Comparison of ENCODE assay signal across 1 cellular context in the genomic region with DNA sequence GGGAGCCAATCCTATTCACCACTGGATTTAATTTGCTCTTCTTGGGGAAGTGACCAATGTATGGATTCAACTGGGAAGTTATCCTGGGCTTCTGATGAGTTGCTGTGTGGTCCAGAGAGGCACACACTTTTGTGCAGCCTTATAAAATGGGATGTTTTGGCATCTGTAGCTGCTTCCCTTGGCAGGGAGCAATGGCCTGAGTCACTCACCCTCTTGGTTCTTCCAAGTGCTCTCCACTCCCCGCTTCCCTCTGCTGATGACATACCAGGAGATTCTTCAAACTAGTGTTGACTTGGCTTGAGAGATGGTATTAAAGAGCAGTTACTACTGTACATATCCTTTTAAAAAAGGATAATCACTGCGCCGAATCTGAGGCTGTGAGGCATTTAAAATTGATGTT.
TF ChIP-seq lines count a peak whose summit lies in the region.

No MANE protein-coding gene starts in this region.

TF ChIP-seq in GM23338, 12 proteins besides CTCF, POLR2A, EP300 and RAD21 (continued from another document):
- TF ChIP-seq, protein P1, sequence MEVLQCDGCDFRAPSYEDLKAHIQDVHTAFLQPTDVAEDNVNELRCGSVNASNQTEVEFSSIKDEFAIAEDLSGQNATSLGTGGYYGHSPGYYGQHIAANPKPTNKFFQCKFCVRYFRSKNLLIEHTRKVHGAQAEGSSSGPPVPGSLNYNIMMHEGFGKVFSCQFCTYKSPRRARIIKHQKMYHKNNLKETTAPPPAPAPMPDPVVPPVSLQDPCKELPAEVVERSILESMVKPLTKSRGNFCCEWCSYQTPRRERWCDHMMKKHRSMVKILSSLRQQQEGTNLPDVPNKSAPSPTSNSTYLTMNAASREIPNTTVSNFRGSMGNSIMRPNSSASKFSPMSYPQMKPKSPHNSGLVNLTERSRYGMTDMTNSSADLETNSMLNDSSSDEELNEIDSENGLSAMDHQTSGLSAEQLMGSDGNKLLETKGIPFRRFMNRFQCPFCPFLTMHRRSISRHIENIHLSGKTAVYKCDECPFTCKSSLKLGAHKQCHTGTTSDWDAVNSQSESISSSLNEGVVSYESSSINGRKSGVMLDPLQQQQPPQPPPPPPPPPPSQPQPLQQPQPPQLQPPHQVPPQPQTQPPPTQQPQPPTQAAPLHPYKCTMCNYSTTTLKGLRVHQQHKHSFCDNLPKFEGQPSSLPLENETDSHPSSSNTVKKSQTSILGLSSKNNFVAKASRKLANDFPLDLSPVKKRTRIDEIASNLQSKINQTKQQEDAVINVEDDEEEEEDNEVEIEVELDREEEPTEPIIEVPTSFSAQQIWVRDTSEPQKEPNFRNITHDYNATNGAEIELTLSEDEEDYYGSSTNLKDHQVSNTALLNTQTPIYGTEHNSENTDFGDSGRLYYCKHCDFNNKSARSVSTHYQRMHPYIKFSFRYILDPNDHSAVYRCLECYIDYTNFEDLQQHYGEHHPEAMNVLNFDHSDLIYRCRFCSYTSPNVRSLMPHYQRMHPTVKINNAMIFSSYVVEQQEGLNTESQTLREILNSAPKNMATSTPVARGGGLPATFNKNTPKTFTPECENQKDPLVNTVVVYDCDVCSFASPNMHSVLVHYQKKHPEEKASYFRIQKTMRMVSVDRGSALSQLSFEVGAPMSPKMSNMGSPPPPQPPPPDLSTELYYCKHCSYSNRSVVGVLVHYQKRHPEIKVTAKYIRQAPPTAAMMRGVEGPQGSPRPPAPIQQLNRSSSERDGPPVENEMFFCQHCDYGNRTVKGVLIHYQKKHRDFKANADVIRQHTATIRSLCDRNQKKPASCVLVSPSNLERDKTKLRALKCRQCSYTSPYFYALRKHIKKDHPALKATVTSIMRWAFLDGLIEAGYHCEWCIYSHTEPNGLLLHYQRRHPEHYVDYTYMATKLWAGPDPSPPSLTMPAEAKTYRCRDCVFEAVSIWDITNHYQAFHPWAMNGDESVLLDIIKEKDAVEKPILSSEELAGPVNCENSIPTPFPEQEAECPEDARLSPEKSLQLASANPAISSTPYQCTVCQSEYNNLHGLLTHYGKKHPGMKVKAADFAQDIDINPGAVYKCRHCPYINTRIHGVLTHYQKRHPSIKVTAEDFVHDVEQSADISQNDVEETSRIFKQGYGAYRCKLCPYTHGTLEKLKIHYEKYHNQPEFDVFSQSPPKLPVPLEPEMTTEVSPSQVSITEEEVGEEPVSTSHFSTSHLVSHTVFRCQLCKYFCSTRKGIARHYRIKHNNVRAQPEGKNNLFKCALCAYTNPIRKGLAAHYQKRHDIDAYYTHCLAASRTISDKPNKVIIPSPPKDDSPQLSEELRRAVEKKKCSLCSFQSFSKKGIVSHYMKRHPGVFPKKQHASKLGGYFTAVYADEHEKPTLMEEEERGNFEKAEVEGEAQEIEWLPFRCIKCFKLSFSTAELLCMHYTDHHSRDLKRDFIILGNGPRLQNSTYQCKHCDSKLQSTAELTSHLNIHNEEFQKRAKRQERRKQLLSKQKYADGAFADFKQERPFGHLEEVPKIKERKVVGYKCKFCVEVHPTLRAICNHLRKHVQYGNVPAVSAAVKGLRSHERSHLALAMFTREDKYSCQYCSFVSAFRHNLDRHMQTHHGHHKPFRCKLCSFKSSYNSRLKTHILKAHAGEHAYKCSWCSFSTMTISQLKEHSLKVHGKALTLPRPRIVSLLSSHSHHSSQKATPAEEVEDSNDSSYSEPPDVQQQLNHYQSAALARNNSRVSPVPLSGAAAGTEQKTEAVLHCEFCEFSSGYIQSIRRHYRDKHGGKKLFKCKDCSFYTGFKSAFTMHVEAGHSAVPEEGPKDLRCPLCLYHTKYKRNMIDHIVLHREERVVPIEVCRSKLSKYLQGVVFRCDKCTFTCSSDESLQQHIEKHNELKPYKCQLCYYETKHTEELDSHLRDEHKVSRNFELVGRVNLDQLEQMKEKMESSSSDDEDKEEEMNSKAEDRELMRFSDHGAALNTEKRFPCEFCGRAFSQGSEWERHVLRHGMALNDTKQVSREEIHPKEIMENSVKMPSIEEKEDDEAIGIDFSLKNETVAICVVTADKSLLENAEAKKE (CRISPR knock-in tag; IDR thresholded peaks at IDR 0.05): no peak
- TF ChIP-seq ZNF331 (CRISPR knock-in tag; IDR thresholded peaks at IDR 0.05; ENCODE audit: low read depth) (no peak), POLR2AphosphoS5 (IDR thresholded peaks at IDR 0.05; ENCODE audit: low read depth) (no peak)
